1 cellular context compared by ENCODE assay signal in genomic region chr12:76778358-76778757, GRCh38.
TF ChIP-seq lines count a peak whose summit lies in the region.

No MANE protein-coding gene starts in this region.

TF ChIP-seq in K562, 482 proteins besides CTCF, POLR2A, EP300 and RAD21:
- TF ChIP-seq MEF2A (IDR thresholded peaks at IDR 0.05; ENCODE audit: control insufficient read depth, low read depth, low read length) (0 out of 2 replicates have a peak, but pooled peaks have one; percentile 46), ARID3B (CRISPR knock-in tag; IDR thresholded peaks at IDR 0.05; ENCODE audit: borderline replicate concordance) (no peak), ZNF316 (IDR thresholded peaks at IDR 0.05) (peak; percentile 94), SMARCC2 (IDR thresholded peaks at IDR 0.05; ENCODE audit: low read depth) (no peak), ZFX (CRISPR knock-in tag; IDR thresholded peaks at IDR 0.05) (peak; percentile 30; the same call in 1 of the 2 replicates), MAFG (tag; conservative IDR thresholded peaks at IDR 0.05) (peak; percentile 63), SP1 (CRISPR knock-in tag; IDR thresholded peaks at IDR 0.05) (no peak), SAFB2 (IDR thresholded peaks at IDR 0.05; ENCODE audit: borderline replicate concordance, low read depth, low read length, severe bottlenecking) (no peak), NFIX (CRISPR knock-in tag; IDR thresholded peaks at IDR 0.05; ENCODE audit: low read depth) (no peak), YY1 (IDR thresholded peaks at IDR 0.05; ENCODE audit: borderline replicate concordance in 1 of 3, control insufficient read depth in 1 of 3, extremely low read depth in 1 of 3, insufficient read depth in 3 of 3, insufficient read length in 1 of 3, insufficient replicate concordance in 2 of 3, low read depth in 1 of 3, low read length in 2 of 3) (peak in 1 of 3 experiments; percentile 17), MAFF (IDR thresholded peaks at IDR 0.05; ENCODE audit: low read length) (peak; percentile 75), ZNF274 (IDR thresholded peaks at IDR 0.05; ENCODE audit: borderline replicate concordance, low read depth, low read length) (no peak), AFF1 (IDR thresholded peaks at IDR 0.05; ENCODE audit: low read depth in 1 of 2, partially characterized antibody in 2 of 2) (no peak), C11orf30 (IDR thresholded peaks at IDR 0.05; ENCODE audit: low read depth) (peak; percentile 88), MLX (CRISPR knock-in tag; conservative IDR thresholded peaks at IDR 0.05) (no peak), MAFK (IDR thresholded peaks at IDR 0.05; ENCODE audit: low read length) (peak; percentile 77), ZNF134 (CRISPR knock-in tag; conservative IDR thresholded peaks at IDR 0.05) (no peak), ARID4B (CRISPR knock-in tag; IDR thresholded peaks at IDR 0.05) (no peak), RBBP5 (IDR thresholded peaks at IDR 0.05; ENCODE audit: borderline replicate concordance, insufficient read depth, low read length, poor library complexity, severe bottlenecking) (no peak)
